ENCODE assay signal across 12 cellular contexts in genomic region chr3:4712109-4712508, GRCh38.
DNase-seq lines count a peak whose midpoint lies in the region; ATAC-seq, FAIRE-seq and TF ChIP-seq lines count a peak whose summit lies in the region.
"Had no signal": no experiment of that assay in that cellular context is flagged by ENCODE, and none has a peak within 500 bp of the region (broad histone marks: within the 10 kb centered on the region; RNA-seq: fewer than 3 reads in every experiment).

No MANE protein-coding gene starts in this region.

- no peak for ATAC-seq in GM21529 (IDR thresholded peaks at IDR 0.05; ENCODE audit: unreplicated experiment)
- ATAC-seq in GM18505 (IDR thresholded peaks at IDR 0.05; ENCODE audit: unreplicated experiment) = no peak
- ATAC-seq in GM18909 (IDR thresholded peaks at IDR 0.05; ENCODE audit: poor library complexity, unreplicated experiment) = no peak

- H3K4me1 ChIP-seq in keratinocyte (ENCODE audit: control insufficient read depth, extremely low read depth, insufficient read depth, low read length) = peaks cover 14% of the 10 kb centered on the region
- H3K4me1 ChIP-seq: sigmoid colon had no signal

- H3K4me3 ChIP-seq in keratinocyte (ENCODE audit: control insufficient read depth in 2 of 3, extremely low read depth in 1 of 3, insufficient read depth in 2 of 3, low read depth in 1 of 3, low read length in 3 of 3) = peak overlapping the region in 2 of 3 experiments; percentile 9 to 44
- H3K4me3 ChIP-seq: Peyer's patch, sigmoid colon had no signal

- H4K20me1 ChIP-seq in keratinocyte (ENCODE audit: control insufficient read depth, extremely low read depth, insufficient read depth, low read length) = no peaks in the 10 kb centered on the region

- no peaks in the 10 kb centered on the region for H3K36me3 ChIP-seq in keratinocyte (ENCODE audit: control insufficient read depth in 2 of 2, extremely low read depth in 1 of 2, insufficient read depth in 2 of 2, low read length in 2 of 2)

- H3K9me3 ChIP-seq in keratinocyte (ENCODE audit: control insufficient read depth, low read depth, low read length) = no peaks in the 10 kb centered on the region
- H3K9me3 ChIP-seq: Peyer's patch, sigmoid colon had no signal

- no peaks in the 10 kb centered on the region for H3K9me1 ChIP-seq in keratinocyte (ENCODE audit: control insufficient read depth, extremely low read depth, insufficient read depth, low read length)

- peak overlapping the region; percentile 32 for H3K27ac Mint-ChIP-seq in activated T-helper 1 cell treated with anti-CD3 and anti-CD28 coated beads, Interleukin-12 subunit alpha, Interleukin-12 subunit beta, Interleukin-2, Interleukin-4 antibody, amounts not matched to agents 30 ng/mL and 10 ng/mL and 1 ng/mL, durations not matched to agents 14 hours and 24 hours and 36 hours
- H3K27ac Mint-ChIP-seq: activated naive CD4-positive, alpha-beta T cell treated with anti-CD3 and anti-CD28 coated beads, Interleukin-2, amount 10 ng/mL, durations not matched to agents 7 days and 5 days had no signal

- H3K9ac ChIP-seq in keratinocyte (ENCODE audit: control insufficient read depth, extremely low read depth, insufficient read depth, low read length) = peak overlapping the region; percentile 72
- H3K9ac ChIP-seq: KMS-11 had no signal

- no peaks in the 10 kb centered on the region for H3K27me3 Mint-ChIP-seq in activated T-helper 1 cell treated with anti-CD3 and anti-CD28 coated beads, Interleukin-12 subunit alpha, Interleukin-12 subunit beta, Interleukin-2, Interleukin-4 antibody, amounts not matched to agents 30 ng/mL and 10 ng/mL and 1 ng/mL, durations not matched to agents 14 hours and 24 hours and 36 hours (ENCODE audit: insufficient read depth)
- H3K27me3 Mint-ChIP-seq: activated naive CD4-positive, alpha-beta T cell treated with anti-CD3 and anti-CD28 coated beads, Interleukin-2, amount 10 ng/mL, durations not matched to agents 7 days and 5 days had no signal

- peak overlapping the region; percentile 78 for H3K27ac ChIP-seq in keratinocyte (ENCODE audit: control insufficient read depth, insufficient read depth, low read length)
- H3K27ac ChIP-seq: KMS-11 had no signal

- peaks cover 4% of the 10 kb centered on the region for H3K9me3 Mint-ChIP-seq in activated T-helper 1 cell treated with anti-CD3 and anti-CD28 coated beads, Interleukin-12 subunit alpha, Interleukin-12 subunit beta, Interleukin-2, Interleukin-4 antibody, amounts not matched to agents 30 ng/mL and 10 ng/mL and 1 ng/mL, durations not matched to agents 14 hours and 24 hours and 36 hours

- peaks cover 61% of the 10 kb centered on the region for H3K4me1 Mint-ChIP-seq in activated T-helper 1 cell treated with anti-CD3 and anti-CD28 coated beads, Interleukin-12 subunit alpha, Interleukin-12 subunit beta, Interleukin-2, Interleukin-4 antibody, amounts not matched to agents 30 ng/mL and 10 ng/mL and 1 ng/mL, durations not matched to agents 14 hours and 24 hours and 36 hours (ENCODE audit: low read depth)

- intact Hi-C loops in activated T-helper 1 cell treated with anti-CD3 and anti-CD28 coated beads, Interleukin-12 subunit alpha, Interleukin-12 subunit beta, Interleukin-2, Interleukin-4 antibody, amounts not matched to agents 30 ng/mL and 10 ng/mL and 1 ng/mL, durations not matched to agents 14 hours and 24 hours and 36 hours (cut with micrococcal nuclease) = loop anchor here (5.0 kb wide), 1 partner anchor 410 kb away; the partner anchor contains the start of gene ARL8B

- H3K4me3 Mint-ChIP-seq in activated T-helper 1 cell treated with anti-CD3 and anti-CD28 coated beads, Interleukin-12 subunit alpha, Interleukin-12 subunit beta, Interleukin-2, Interleukin-4 antibody, amounts not matched to agents 30 ng/mL and 10 ng/mL and 1 ng/mL, durations not matched to agents 14 hours and 24 hours and 36 hours = no peak overlapping the region
- H3K4me3 Mint-ChIP-seq: activated naive CD4-positive, alpha-beta T cell treated with anti-CD3 and anti-CD28 coated beads, Interleukin-2, amount 10 ng/mL, durations not matched to agents 7 days and 5 days had no signal

- no peak for TF ChIP-seq POLR2A in GM18505 (IDR thresholded peaks at IDR 0.05; ENCODE audit: borderline replicate concordance, extremely low read depth, insufficient read depth, insufficient read length)

- dilution Hi-C loops in keratinocyte (cut with MboI; ENCODE audit: extremely low pct_ligation_motif_present, low sequenced_read_pairs) = loop anchor here (10.0 kb wide), 1 partner anchor 273 kb away; no protein-coding TSS in a partner anchor

- no peaks in the 10 kb centered on the region for H3K27me3 ChIP-seq in keratinocyte (ENCODE audit: control insufficient read depth, extremely low read depth, insufficient read depth, low read length)
- H3K27me3 ChIP-seq: Peyer's patch, sigmoid colon had no signal

- no peaks in the 10 kb centered on the region for H3K79me2 ChIP-seq in keratinocyte (ENCODE audit: control insufficient read depth, insufficient read depth, low read length)

- FAIRE-seq in keratinocyte (lab: Jason Lieb, UNC) = peak; percentile 96

- peak overlapping the region; percentile 79 for H3K4me2 ChIP-seq in keratinocyte (ENCODE audit: control insufficient read depth, extremely low read depth, insufficient read depth, low read depth, low read length)
- H3K4me2 ChIP-seq: KMS-11 had no signal

- DNase-seq in A172 (ENCODE audit: low spot score) (peak; percentile 82), LoVo (ENCODE audit: low spot score) (peak; percentile 8), keratinocyte (ENCODE audit: low read depth, low spot score) (peak; percentile 88), SW 1271 (lab: John Stamatoyannopoulos, UW) (no peak)
- no peak for DNase-seq in activated T-helper 1 cell treated with anti-CD3 and anti-CD28 coated beads, Interleukin-12 subunit alpha, Interleukin-12 subunit beta, Interleukin-2, Interleukin-4 antibody, amounts not matched to agents 30 ng/mL and 10 ng/mL and 1 ng/mL, durations not matched to agents 14 hours and 24 hours and 36 hours (ENCODE audit: low spot score)

- peaks cover 61% of the 10 kb centered on the region for H3K36me3 Mint-ChIP-seq in activated T-helper 1 cell treated with anti-CD3 and anti-CD28 coated beads, Interleukin-12 subunit alpha, Interleukin-12 subunit beta, Interleukin-2, Interleukin-4 antibody, amounts not matched to agents 30 ng/mL and 10 ng/mL and 1 ng/mL, durations not matched to agents 14 hours and 24 hours and 36 hours (ENCODE audit: low read depth)

- no peak for TF ChIP-seq CTCF in keratinocyte (optimal IDR thresholded peaks at IDR 0.05 in 1 of 3, IDR thresholded peaks at IDR 0.05 in 1 of 3, conservative IDR thresholded peaks at IDR 0.05 in 1 of 3; ENCODE audit: extremely low read depth in 1 of 3, insufficient read depth in 2 of 3, low read length in 3 of 3)

- H2AFZ ChIP-seq in keratinocyte (ENCODE audit: control insufficient read depth, low read length) = no peak overlapping the region

Comparison
In these comparisons a context has a peak if more than half of its experiments do, and no peak if none do; other contexts are left out.
1. DNase-seq: peak in A172 (single experiment), LoVo (single experiment) and keratinocyte (single experiment); none in activated T-helper 1 cell treated with anti-CD3 and anti-CD28 coated beads, Interleukin-12 subunit alpha, Interleukin-12 subunit beta, Interleukin-2, Interleukin-4 antibody, amounts not matched to agents 30 ng/mL and 10 ng/mL and 1 ng/mL, durations not matched to agents 14 hours and 24 hours and 36 hours (single experiment) and SW 1271 (0 of 2).